16 cellular contexts compared by ENCODE assay signal in the genomic region with DNA sequence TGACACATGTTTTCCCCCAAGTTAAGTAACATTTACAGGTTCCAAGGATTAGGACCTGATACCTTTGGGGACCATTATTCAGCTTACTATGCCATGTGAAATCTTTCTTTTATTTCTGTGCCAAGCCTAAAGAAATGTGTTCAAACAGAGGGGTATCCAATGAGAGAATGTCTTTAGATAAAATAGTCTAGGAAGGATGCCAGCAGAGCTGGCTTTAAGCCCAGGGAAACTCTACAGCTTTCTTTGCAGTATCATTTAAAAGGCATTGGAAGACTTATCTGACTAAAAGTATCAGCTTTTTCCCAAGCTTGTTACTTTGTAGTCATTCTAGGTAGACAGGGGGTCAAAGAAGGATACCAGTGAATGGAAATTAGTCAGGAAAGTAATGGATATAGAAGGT.
DNase-seq lines count a peak whose midpoint lies in the region; ATAC-seq and TF ChIP-seq lines count a peak whose summit lies in the region.
"Had no signal": no experiment of that assay in that cellular context is flagged by ENCODE, and none has a peak within 500 bp of the region (broad histone marks: within the 10 kb centered on the region; RNA-seq: fewer than 3 reads in every experiment).

No MANE protein-coding gene starts in this region.

- H3K4me3 ChIP-seq in retinal pigment epithelial cell (ENCODE audit: low read length): no peak overlapping the region
- H3K4me3 ChIP-seq: coronary artery, gastroesophageal sphincter, GM12878 had no signal

- no peak for TF ChIP-seq CTCF in retinal pigment epithelial cell (conservative IDR thresholded peaks at IDR 0.05; ENCODE audit: low read depth, low read length)

- DNase-seq in GM04504 (ENCODE audit: low read depth): peak; percentile 11
- peak; percentile 97 for DNase-seq in NCI-H446 treated with DMSO at 0.1 percent for 48 hours (lab: John Stamatoyannopoulos, UW)
- DNase-seq in dedifferentiated amniotic fluid mesenchymal stem cell (ENCODE audit: extremely low spot score): peak; percentile 61
- peak; percentile 87 for DNase-seq in retinal pigment epithelial cell (ENCODE audit: low read depth)
- no peak for DNase-seq in T-helper 9 cell
- no peak for DNase-seq in NCI-H524 (lab: John Stamatoyannopoulos, UW)
- DNase-seq: activated CD4-positive, alpha-beta T cell treated with anti-CD3 and anti-CD28 coated beads, Interleukin-2, amount 50 U/mL, for 1 hour; activated effector memory CD4-positive, alpha-beta T cell treated with Interleukin-2 at 50 U/mL for 16 hours; NCI-H82 had no signal

- ATAC-seq in GM21619 (IDR thresholded peaks at IDR 0.05; ENCODE audit: unreplicated experiment): no peak
- no peak for ATAC-seq in HG02840 (IDR thresholded peaks at IDR 0.05; ENCODE audit: low FRiP score, unreplicated experiment)
- ATAC-seq: gastroesophageal sphincter; GM12878; left lobe of liver; stimulated activated effector memory CD8-positive, alpha-beta T cell treated with anti-CD3 and anti-CD28 coated beads, Interleukin-12 subunit alpha, Interleukin-12 subunit beta, amount 100 ng/mL, for 72 hours had no signal

Comparison
In these comparisons a context has a peak if more than half of its experiments do, and no peak if none do; other contexts are left out.
1. DNase-seq: peak in GM04504 (single experiment), NCI-H446 treated with DMSO at 0.1 percent for 48 hours (single experiment), dedifferentiated amniotic fluid mesenchymal stem cell (single experiment) and retinal pigment epithelial cell (single experiment); none in T-helper 9 cell (single experiment) and NCI-H524 (0 of 2).